Comparison of ENCODE assay signal across 21 cellular contexts in the genomic region with DNA sequence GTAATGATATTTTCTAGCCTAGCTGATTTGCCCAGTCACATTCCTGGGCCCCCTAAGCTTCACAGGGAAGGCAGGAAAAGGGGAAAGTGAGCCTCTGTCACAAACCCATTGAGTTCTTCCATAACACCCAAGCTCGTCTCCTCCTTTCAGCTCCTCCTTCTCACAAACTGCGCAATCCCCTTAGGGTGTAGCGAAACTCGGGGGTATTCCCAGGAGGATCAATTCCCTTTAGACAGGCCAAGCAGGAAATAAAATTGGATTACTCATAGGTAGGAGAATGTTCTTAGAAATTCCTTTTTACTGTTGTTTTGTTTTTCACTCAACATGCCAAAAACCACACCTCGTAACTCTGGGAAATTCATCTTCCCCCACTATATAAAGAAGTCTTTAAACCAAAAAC.
DNase-seq lines count a peak whose midpoint lies in the region; ATAC-seq and TF ChIP-seq lines count a peak whose summit lies in the region.
"Had no signal": no experiment of that assay in that cellular context is flagged by ENCODE, and none has a peak within 500 bp of the region (broad histone marks: within the 10 kb centered on the region; RNA-seq: fewer than 3 reads in every experiment).

No MANE protein-coding gene starts in this region.

- H3K36me3 ChIP-seq in A673 (ENCODE audit: insufficient read depth, low read length, poor library complexity, severe bottlenecking) = no peaks in the 10 kb centered on the region
- H3K36me3 ChIP-seq in GM23338 (ENCODE audit: insufficient read depth) = no peaks in the 10 kb centered on the region
- no peaks in the 10 kb centered on the region for H3K36me3 ChIP-seq in mesendoderm (ENCODE audit: control insufficient read depth, insufficient read depth, low read length)
- H3K36me3 ChIP-seq: MG63, WERI-Rb-1 had no signal

- H3K4me1 Mint-ChIP-seq in GM23338 = no peaks in the 10 kb centered on the region

- H2AFZ ChIP-seq in GM23338 = no peak overlapping the region

- H3K27me3 ChIP-seq in A673 (replicated peaks; ENCODE audit: insufficient read depth, low read depth, low read length, poor library complexity) (no peaks in the 10 kb centered on the region), GM23338 (ENCODE audit: insufficient read depth) (no peaks in the 10 kb centered on the region), foreskin keratinocyte (no peaks in the 10 kb centered on the region), mesendoderm (ENCODE audit: insufficient read depth, low read length, poor library complexity) (no peaks in the 10 kb centered on the region)
- H3K27me3 ChIP-seq: MG63 had no signal

- no peak overlapping the region for H4K8ac ChIP-seq in mesendoderm (ENCODE audit: low read depth, low read length)

- no peaks in the 10 kb centered on the region for H3K36me3 Mint-ChIP-seq in GM23338 (ENCODE audit: low read depth)
- H3K36me3 Mint-ChIP-seq: natural killer cell treated with Interleukin-12 subunit alpha and Interleukin-12 subunit beta and Interleukin-15 and Interleukin-18, amount 100 ng/mL, for 72 hours; T-cell; type B pancreatic cell had no signal

- CTCF ChIA-PET in A673 (lab: Charles Lee) = no interaction called here

- H4K5ac ChIP-seq in mesendoderm (ENCODE audit: low read length) = no peak overlapping the region

- DNase-seq in A673 (ENCODE audit: low spot score) (peak; percentile 86), GM23338 (ENCODE audit: low spot score) (no peak), astrocyte of the spinal cord (ENCODE audit: low read depth, low spot score) (peak; percentile 33), foreskin keratinocyte (peak; percentile 71 to 90), mesendoderm (no peak), GM20000 (ENCODE audit: low spot score) (no peak)
- DNase-seq: activated CD8-positive, alpha-beta T cell treated with anti-CD3 and anti-CD28 coated beads, Interleukin-2, amount 10 ng/mL, durations not matched to agents 7 days and 5 days; Caco-2; cerebellar nuclear complex; MG63; NCI-H2081; NCI-H69; psoas muscle; T-cell; WERI-Rb-1 had no signal

- H3F3A ChIP-seq in GM23338 (replicated peaks; ENCODE audit: low read depth) = no peaks in the 10 kb centered on the region

- no peak overlapping the region for H3K56ac ChIP-seq in mesendoderm (ENCODE audit: low read length)

- H3K79me1 ChIP-seq in mesendoderm (ENCODE audit: low read length) = no peaks in the 10 kb centered on the region

- TF ChIP-seq CTCF in A673 (conservative IDR thresholded peaks at IDR 0.05; ENCODE audit: low read depth, low read length) (no peak), GM23338 (conservative IDR thresholded peaks at IDR 0.05; ENCODE audit: low read depth in 2 of 2) (no peak), astrocyte of the spinal cord (IDR thresholded peaks at IDR 0.05; ENCODE audit: low read depth, low read length) (no peak), foreskin keratinocyte (conservative IDR thresholded peaks at IDR 0.05) (no peak), GM20000 (IDR thresholded peaks at IDR 0.05; ENCODE audit: extremely low read depth, missing control alignments) (no peak)

- intact Hi-C loops in A673 (cut with micrococcal nuclease; ENCODE audit: unreplicated experiment) = no loop called here

- WGBS in mesendoderm (ENCODE audit: extremely low coverage, insufficient coverage, low lambda C conversion rate) = no CpG with 5 or more reads among the region's 5 CpGs

- H3K9ac ChIP-seq in mesendoderm (ENCODE audit: low read length) = no peak overlapping the region

- no peaks in the 10 kb centered on the region for H3K9me2 ChIP-seq in GM23338 (ENCODE audit: insufficient read depth)

- no peak overlapping the region for H3K23ac ChIP-seq in mesendoderm (ENCODE audit: low read length)

- H2AK5ac ChIP-seq in mesendoderm (ENCODE audit: low read length) = no peak overlapping the region

- POLR2A ChIA-PET in A673 (lab: Charles Lee; ENCODE audit: low non-redundant PET) = interaction anchor here (0.7 kb wide), 1 partner anchor 20 kb away, joined by 3 read pairs; no protein-coding TSS in a partner anchor

- no peaks in the 10 kb centered on the region for H3K9me3 ChIP-seq in A673 (ENCODE audit: low read depth, low read length, poor library complexity, severe bottlenecking)
- H3K9me3 ChIP-seq: Caco-2, MG63, psoas muscle had no signal

- BruUV-seq in A673 (replicated peaks; lab: Mats Ljungman, UMichigan) = no TSS peak

- H3K27ac Mint-ChIP-seq in GM23338 = peak overlapping the region; percentile 44; the same call in 1 of the 2 replicates
- H3K27ac Mint-ChIP-seq: activated CD8-positive, alpha-beta T cell treated with anti-CD3 and anti-CD28 coated beads, Interleukin-2, amount 10 ng/mL, durations not matched to agents 7 days and 5 days; memory B cell; natural killer cell treated with Interleukin-12 subunit alpha and Interleukin-12 subunit beta and Interleukin-15 and Interleukin-18, amount 100 ng/mL, for 72 hours; T-cell; type B pancreatic cell had no signal

- H3K18ac ChIP-seq in mesendoderm (ENCODE audit: low read length) = no peak overlapping the region

- H3K4ac ChIP-seq in mesendoderm (ENCODE audit: low read depth, low read length) = no peak overlapping the region

- H3K79me2 ChIP-seq in GM23338 (replicated peaks; ENCODE audit: insufficient read depth) (no peaks in the 10 kb centered on the region), mesendoderm (ENCODE audit: control insufficient read depth, insufficient read depth, low read length) (no peaks in the 10 kb centered on the region)

- peak overlapping the region; percentile 64 for H3K27ac ChIP-seq in A673 (ENCODE audit: low read depth, low read length, poor library complexity, severe bottlenecking)
- H3K27ac ChIP-seq in GM23338 (ENCODE audit: low read depth) = no peak overlapping the region
- H3K27ac ChIP-seq in foreskin keratinocyte = peak overlapping the region; percentile 46
- no peak overlapping the region for H3K27ac ChIP-seq in mesendoderm (ENCODE audit: low read depth, low read length)
- H3K27ac ChIP-seq: psoas muscle, WERI-Rb-1 had no signal

- H3K4me2 ChIP-seq in GM23338 (no peak overlapping the region), mesendoderm (ENCODE audit: low read length) (no peak overlapping the region)

- no peak overlapping the region for H2BK5ac ChIP-seq in mesendoderm (ENCODE audit: low read length)

- H3K4me1 ChIP-seq in A673 (ENCODE audit: insufficient read depth, low read length, poor library complexity, severe bottlenecking) (peaks cover 29% of the 10 kb centered on the region), GM23338 (ENCODE audit: insufficient read depth) (no peaks in the 10 kb centered on the region), foreskin keratinocyte (peaks cover 5% of the 10 kb centered on the region), mesendoderm (ENCODE audit: control insufficient read depth, low read depth, low read length) (no peaks in the 10 kb centered on the region)
- H3K4me1 ChIP-seq: Caco-2, psoas muscle had no signal

- no peak overlapping the region for H3K4me3 Mint-ChIP-seq in GM23338
- H3K4me3 Mint-ChIP-seq: activated CD8-positive, alpha-beta T cell treated with anti-CD3 and anti-CD28 coated beads, Interleukin-2, amount 10 ng/mL, durations not matched to agents 7 days and 5 days; memory B cell; natural killer cell treated with Interleukin-12 subunit alpha and Interleukin-12 subunit beta and Interleukin-15 and Interleukin-18, amount 100 ng/mL, for 72 hours; stimulated activated naive CD8-positive, alpha-beta T cell treated with anti-CD3 and anti-CD28 coated beads, Interleukin-15, Interleukin-2, amounts not matched to agents 100 ng/mL and 50 ng/mL, for 24 hours; T-cell; type B pancreatic cell had no signal

- H2BK120ac ChIP-seq in mesendoderm (ENCODE audit: low read depth, low read length) = no peak overlapping the region

- H4K20me1 ChIP-seq in GM23338 (replicated peaks; ENCODE audit: insufficient read depth) = no peaks in the 10 kb centered on the region

- peaks cover 4% of the 10 kb centered on the region; the same call in 1 of the 3 replicates for H3K9me3 Mint-ChIP-seq in GM23338
- H3K9me3 Mint-ChIP-seq: natural killer cell treated with Interleukin-12 subunit alpha and Interleukin-12 subunit beta and Interleukin-15 and Interleukin-18, amount 100 ng/mL, for 72 hours; type B pancreatic cell had no signal

- in situ Hi-C loops in astrocyte of the spinal cord (cut with HindIII; ENCODE audit: low sequenced_read_pairs) = no loop called here

- H3K27me3 Mint-ChIP-seq in GM23338 (ENCODE audit: insufficient read depth, low read depth, poor library complexity) = peaks cover 2% of the 10 kb centered on the region
- H3K27me3 Mint-ChIP-seq: stimulated activated naive CD8-positive, alpha-beta T cell treated with anti-CD3 and anti-CD28 coated beads, Interleukin-15, Interleukin-2, amounts not matched to agents 100 ng/mL and 50 ng/mL, for 24 hours; T-cell; type B pancreatic cell had no signal

- ATAC-seq in GM23338 = no peak
- peak; percentile 87 for ATAC-seq in foreskin keratinocyte
- no peak for ATAC-seq in GM19395 (IDR thresholded peaks at IDR 0.05; ENCODE audit: unreplicated experiment)
- ATAC-seq in GM21619 (IDR thresholded peaks at IDR 0.05; ENCODE audit: unreplicated experiment) = no peak
- ATAC-seq: activated CD8-positive, alpha-beta T cell treated with anti-CD3 and anti-CD28 coated beads, Interleukin-2, amount 10 ng/mL, durations not matched to agents 7 days and 5 days; natural killer cell treated with Interleukin-12 subunit alpha and Interleukin-12 subunit beta and Interleukin-15 and Interleukin-18, amount 100 ng/mL, for 72 hours; psoas muscle; T-cell had no signal

- H2BK15ac ChIP-seq in mesendoderm (replicated peaks; ENCODE audit: low read depth) = no peak overlapping the region

- H3K4me3 ChIP-seq in A673 (ENCODE audit: low read depth, low read length, poor library complexity, severe bottlenecking) (no peak overlapping the region), GM23338 (no peak overlapping the region), astrocyte of the spinal cord (ENCODE audit: low read depth, low read length) (no peak overlapping the region), mesendoderm (ENCODE audit: low read length) (no peak overlapping the region)
- H3K4me3 ChIP-seq: MG63, psoas muscle had no signal

TF ChIP-seq in GM23338, 12 proteins besides CTCF, POLR2A, EP300 and RAD21 (continues in another document):
- TF ChIP-seq, protein P1, sequence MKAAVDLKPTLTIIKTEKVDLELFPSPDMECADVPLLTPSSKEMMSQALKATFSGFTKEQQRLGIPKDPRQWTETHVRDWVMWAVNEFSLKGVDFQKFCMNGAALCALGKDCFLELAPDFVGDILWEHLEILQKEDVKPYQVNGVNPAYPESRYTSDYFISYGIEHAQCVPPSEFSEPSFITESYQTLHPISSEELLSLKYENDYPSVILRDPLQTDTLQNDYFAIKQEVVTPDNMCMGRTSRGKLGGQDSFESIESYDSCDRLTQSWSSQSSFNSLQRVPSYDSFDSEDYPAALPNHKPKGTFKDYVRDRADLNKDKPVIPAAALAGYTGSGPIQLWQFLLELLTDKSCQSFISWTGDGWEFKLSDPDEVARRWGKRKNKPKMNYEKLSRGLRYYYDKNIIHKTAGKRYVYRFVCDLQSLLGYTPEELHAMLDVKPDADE (IDR thresholded peaks at IDR 0.05) = no peak
- TF ChIP-seq JUNB (IDR thresholded peaks at IDR 0.05; ENCODE audit: unreplicated experiment) (no peak), EZH2phosphoT487 (IDR thresholded peaks at IDR 0.05; ENCODE audit: unreplicated experiment) (no peak), NANOG (IDR thresholded peaks at IDR 0.05; ENCODE audit: borderline replicate concordance) (no peak), EZH2 (IDR thresholded peaks at IDR 0.05; ENCODE audit: low read depth, unreplicated experiment) (no peak), POLR2AphosphoS5 (IDR thresholded peaks at IDR 0.05; ENCODE audit: low read depth) (no peak)

Comparison
In these comparisons a context has a peak if more than half of its experiments do, and no peak if none do; other contexts are left out.
1. DNase-seq: peak in A673 (single experiment), astrocyte of the spinal cord (single experiment) and foreskin keratinocyte (2 of 2); none in GM23338 (single experiment), mesendoderm (single experiment) and GM20000 (single experiment).
2. H3K27ac ChIP-seq: peak in A673 (single experiment) and foreskin keratinocyte (single experiment); none in GM23338 (single experiment) and mesendoderm (single experiment).